In the genomic region with DNA sequence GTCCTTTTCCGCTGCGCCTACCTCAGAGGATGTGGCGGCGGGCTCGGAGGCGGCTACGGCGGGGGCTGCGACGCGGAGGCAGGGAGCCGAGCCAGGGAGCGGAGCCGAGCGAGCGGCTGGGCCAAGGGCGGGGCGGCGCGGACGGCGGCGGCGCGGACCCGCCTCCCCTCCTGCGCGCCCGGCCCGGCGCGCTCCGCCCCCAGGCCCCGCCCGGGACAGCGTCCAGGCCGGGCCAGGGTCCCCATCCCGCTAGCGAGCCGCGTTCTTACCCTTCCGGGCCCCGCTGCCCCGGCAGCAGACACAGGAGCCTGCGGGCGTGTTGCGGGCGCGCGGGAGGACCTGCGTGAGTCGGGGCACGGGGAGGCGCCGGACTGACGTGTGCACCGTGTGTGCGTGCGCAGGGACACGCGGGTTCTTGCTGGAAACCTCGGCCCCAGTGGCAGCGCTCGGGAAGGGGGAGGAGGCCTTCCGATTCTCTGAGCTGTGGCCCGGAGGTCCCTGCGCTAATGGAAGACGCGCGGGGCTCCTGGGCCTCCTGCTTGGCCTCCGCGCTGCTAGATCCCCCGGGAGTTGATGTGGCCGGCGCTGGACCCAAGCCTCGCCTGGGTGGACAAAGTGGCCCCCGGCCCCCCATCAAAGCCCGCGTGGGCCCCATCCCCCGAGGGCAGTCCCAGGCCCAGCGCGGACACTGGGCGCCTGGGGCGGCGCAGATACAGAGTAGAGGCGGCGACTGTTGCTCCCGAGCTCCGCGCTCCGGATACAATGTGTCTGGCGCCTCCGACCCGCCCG, we compare ENCODE assay signal across 1 cellular context.
TF ChIP-seq lines count a peak whose summit lies in the region.

A gene with protein sequence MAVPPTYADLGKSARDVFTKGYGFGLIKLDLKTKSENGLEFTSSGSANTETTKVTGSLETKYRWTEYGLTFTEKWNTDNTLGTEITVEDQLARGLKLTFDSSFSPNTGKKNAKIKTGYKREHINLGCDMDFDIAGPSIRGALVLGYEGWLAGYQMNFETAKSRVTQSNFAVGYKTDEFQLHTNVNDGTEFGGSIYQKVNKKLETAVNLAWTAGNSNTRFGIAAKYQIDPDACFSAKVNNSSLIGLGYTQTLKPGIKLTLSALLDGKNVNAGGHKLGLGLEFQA (minus strand): TSS at position 350 of the 789 bp plus-strand sequence. CDS start 11,963 bp downstream, outside the sequence.

TF ChIP-seq in HepG2, 621 proteins besides CTCF, POLR2A, EP300 and RAD21 (continued from another document and continues in another):
- TF ChIP-seq SP2 (CRISPR knock-in tag; IDR thresholded peaks at IDR 0.05) (peak; percentile 35; the same call in 1 of the 2 replicates), SSRP1 (CRISPR knock-in tag; IDR thresholded peaks at IDR 0.05) (no peak), ZNF570 (CRISPR knock-in tag; IDR thresholded peaks at IDR 0.05; ENCODE audit: borderline replicate concordance) (no peak), FOSL2 (CRISPR knock-in tag; IDR thresholded peaks at IDR 0.05) (peak; percentile 40), ZNF232 (CRISPR knock-in tag; IDR thresholded peaks at IDR 0.05; ENCODE audit: borderline replicate concordance) (no peak), SOX6 (IDR thresholded peaks at IDR 0.05) (no peak), SOX6 (CRISPR knock-in tag; IDR thresholded peaks at IDR 0.05) (peak; percentile 47), NFKB2 (CRISPR knock-in tag; IDR thresholded peaks at IDR 0.05; ENCODE audit: borderline replicate concordance) (0 out of 2 replicates have a peak, but pooled peaks have one; percentile 54), MAZ (IDR thresholded peaks at IDR 0.05; ENCODE audit: borderline replicate concordance, low read depth, low read length) (peak; percentile 44; the same call in 1 of the 2 replicates), MAZ (CRISPR knock-in tag; IDR thresholded peaks at IDR 0.05; ENCODE audit: low read depth) (0 out of 2 replicates have a peak, but pooled peaks have one; percentile 8), FOXA1 (IDR thresholded peaks at IDR 0.05) (no peak), FOXA1 (CRISPR knock-in tag; IDR thresholded peaks at IDR 0.05) (no peak), ZNF572 (CRISPR knock-in tag; IDR thresholded peaks at IDR 0.05) (no peak), RBFOX2 (IDR thresholded peaks at IDR 0.05; ENCODE audit: low read depth, low read length) (peak; percentile 93), SALL2 (CRISPR knock-in tag; IDR thresholded peaks at IDR 0.05) (peak; percentile 60), ZNF616 (CRISPR knock-in tag; IDR thresholded peaks at IDR 0.05; ENCODE audit: low read depth) (no peak), ZBTB20 (CRISPR knock-in tag; IDR thresholded peaks at IDR 0.05; ENCODE audit: borderline replicate concordance, low read depth) (0 out of 2 replicates have a peak, but pooled peaks have one; percentile 38), PITX1 (CRISPR knock-in tag; IDR thresholded peaks at IDR 0.05) (peak; percentile 58; the same call in 1 of the 2 replicates), MZF1 (CRISPR knock-in tag; IDR thresholded peaks at IDR 0.05; ENCODE audit: borderline replicate concordance) (no peak), KDM5A (IDR thresholded peaks at IDR 0.05; ENCODE audit: borderline replicate concordance, low read length) (no peak)
- TF ChIP-seq, protein P1, sequence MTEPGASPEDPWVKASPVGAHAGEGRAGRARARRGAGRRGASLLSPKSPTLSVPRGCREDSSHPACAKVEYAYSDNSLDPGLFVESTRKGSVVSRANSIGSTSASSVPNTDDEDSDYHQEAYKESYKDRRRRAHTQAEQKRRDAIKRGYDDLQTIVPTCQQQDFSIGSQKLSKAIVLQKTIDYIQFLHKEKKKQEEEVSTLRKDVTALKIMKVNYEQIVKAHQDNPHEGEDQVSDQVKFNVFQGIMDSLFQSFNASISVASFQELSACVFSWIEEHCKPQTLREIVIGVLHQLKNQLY (CRISPR knock-in tag; IDR thresholded peaks at IDR 0.05): no peak
- TF ChIP-seq, protein P2, sequence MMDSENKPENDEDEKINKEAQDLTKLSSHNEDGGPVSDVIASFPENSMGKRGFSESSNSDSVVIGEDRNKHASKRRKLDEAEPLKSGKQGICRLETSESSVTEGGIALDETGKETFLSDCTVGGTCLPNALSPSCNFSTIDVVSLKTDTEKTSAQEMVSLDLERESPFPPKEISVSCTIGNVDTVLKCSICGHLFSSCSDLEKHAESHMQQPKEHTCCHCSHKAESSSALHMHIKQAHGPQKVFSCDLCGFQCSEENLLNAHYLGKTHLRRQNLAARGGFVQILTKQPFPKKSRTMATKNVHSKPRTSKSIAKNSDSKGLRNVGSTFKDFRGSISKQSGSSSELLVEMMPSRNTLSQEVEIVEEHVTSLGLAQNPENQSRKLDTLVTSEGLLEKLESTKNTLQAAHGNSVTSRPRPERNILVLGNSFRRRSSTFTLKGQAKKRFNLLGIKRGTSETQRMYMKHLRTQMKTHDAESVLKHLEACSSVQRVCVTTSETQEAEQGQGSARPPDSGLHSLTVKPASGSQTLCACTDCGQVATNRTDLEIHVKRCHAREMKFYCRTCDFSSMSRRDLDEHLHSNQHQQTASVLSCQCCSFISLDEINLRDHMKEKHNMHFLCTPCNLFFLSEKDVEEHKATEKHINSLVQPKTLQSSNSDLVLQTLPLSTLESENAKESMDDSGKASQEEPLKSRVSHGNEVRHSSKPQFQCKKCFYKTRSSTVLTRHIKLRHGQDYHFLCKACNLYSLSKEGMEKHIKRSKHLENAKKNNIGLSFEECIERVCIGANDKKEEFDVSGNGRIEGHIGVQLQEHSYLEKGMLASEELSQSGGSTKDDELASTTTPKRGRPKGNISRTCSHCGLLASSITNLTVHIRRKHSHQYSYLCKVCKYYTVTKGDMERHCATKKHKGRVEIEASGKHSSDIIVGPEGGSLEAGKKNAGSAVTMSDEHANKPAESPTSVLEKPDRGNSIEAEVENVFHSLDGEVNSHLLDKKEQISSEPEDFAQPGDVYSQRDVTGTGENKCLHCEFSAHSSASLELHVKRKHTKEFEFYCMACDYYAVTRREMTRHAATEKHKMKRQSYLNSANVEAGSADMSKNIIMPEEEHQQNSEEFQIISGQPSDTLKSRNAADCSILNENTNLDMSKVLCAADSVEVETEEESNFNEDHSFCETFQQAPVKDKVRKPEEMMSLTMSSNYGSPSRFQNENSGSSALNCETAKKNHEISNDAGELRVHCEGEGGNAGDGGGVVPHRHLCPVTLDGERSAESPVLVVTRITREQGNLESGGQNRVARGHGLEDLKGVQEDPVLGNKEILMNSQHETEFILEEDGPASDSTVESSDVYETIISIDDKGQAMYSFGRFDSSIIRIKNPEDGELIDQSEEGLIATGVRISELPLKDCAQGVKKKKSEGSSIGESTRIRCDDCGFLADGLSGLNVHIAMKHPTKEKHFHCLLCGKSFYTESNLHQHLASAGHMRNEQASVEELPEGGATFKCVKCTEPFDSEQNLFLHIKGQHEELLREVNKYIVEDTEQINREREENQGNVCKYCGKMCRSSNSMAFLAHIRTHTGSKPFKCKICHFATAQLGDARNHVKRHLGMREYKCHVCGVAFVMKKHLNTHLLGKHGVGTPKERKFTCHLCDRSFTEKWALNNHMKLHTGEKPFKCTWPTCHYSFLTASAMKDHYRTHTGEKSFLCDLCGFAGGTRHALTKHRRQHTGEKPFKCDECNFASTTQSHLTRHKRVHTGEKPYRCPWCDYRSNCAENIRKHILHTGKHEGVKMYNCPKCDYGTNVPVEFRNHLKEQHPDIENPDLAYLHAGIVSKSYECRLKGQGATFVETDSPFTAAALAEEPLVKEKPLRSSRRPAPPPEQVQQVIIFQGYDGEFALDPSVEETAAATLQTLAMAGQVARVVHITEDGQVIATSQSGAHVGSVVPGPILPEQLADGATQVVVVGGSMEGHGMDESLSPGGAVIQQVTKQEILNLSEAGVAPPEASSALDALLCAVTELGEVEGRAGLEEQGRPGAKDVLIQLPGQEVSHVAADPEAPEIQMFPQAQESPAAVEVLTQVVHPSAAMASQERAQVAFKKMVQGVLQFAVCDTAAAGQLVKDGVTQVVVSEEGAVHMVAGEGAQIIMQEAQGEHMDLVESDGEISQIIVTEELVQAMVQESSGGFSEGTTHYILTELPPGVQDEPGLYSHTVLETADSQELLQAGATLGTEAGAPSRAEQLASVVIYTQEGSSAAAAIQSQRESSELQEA (CRISPR knock-in tag; IDR thresholded peaks at IDR 0.05; ENCODE audit: not compliant biosample characterization): no peak
- TF ChIP-seq, protein P3, sequence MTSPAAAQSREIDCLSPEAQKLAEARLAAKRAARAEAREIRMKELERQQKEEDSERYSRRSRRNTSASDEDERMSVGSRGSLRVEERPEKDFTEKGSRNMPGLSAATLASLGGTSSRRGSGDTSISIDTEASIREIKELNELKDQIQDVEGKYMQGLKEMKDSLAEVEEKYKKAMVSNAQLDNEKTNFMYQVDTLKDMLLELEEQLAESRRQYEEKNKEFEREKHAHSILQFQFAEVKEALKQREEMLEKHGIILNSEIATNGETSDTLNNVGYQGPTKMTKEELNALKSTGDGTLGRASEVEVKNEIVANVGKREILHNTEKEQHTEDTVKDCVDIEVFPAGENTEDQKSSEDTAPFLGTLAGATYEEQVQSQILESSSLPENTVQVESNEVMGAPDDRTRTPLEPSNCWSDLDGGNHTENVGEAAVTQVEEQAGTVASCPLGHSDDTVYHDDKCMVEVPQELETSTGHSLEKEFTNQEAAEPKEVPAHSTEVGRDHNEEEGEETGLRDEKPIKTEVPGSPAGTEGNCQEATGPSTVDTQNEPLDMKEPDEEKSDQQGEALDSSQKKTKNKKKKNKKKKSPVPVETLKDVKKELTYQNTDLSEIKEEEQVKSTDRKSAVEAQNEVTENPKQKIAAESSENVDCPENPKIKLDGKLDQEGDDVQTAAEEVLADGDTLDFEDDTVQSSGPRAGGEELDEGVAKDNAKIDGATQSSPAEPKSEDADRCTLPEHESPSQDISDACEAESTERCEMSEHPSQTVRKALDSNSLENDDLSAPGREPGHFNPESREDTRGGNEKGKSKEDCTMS (CRISPR knock-in tag; conservative IDR thresholded peaks at IDR 0.05): no peak
- TF ChIP-seq, protein P4, sequence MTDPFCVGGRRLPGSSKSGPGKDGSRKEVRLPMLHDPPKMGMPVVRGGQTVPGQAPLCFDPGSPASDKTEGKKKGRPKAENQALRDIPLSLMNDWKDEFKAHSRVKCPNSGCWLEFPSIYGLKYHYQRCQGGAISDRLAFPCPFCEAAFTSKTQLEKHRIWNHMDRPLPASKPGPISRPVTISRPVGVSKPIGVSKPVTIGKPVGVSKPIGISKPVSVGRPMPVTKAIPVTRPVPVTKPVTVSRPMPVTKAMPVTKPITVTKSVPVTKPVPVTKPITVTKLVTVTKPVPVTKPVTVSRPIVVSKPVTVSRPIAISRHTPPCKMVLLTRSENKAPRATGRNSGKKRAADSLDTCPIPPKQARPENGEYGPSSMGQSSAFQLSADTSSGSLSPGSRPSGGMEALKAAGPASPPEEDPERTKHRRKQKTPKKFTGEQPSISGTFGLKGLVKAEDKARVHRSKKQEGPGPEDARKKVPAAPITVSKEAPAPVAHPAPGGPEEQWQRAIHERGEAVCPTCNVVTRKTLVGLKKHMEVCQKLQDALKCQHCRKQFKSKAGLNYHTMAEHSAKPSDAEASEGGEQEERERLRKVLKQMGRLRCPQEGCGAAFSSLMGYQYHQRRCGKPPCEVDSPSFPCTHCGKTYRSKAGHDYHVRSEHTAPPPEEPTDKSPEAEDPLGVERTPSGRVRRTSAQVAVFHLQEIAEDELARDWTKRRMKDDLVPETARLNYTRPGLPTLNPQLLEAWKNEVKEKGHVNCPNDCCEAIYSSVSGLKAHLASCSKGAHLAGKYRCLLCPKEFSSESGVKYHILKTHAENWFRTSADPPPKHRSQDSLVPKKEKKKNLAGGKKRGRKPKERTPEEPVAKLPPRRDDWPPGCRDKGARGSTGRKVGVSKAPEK (CRISPR knock-in tag; IDR thresholded peaks at IDR 0.05; ENCODE audit: borderline replicate concordance): peak; percentile 76; the same call in 1 of the 2 replicates
- TF ChIP-seq, protein P5, sequence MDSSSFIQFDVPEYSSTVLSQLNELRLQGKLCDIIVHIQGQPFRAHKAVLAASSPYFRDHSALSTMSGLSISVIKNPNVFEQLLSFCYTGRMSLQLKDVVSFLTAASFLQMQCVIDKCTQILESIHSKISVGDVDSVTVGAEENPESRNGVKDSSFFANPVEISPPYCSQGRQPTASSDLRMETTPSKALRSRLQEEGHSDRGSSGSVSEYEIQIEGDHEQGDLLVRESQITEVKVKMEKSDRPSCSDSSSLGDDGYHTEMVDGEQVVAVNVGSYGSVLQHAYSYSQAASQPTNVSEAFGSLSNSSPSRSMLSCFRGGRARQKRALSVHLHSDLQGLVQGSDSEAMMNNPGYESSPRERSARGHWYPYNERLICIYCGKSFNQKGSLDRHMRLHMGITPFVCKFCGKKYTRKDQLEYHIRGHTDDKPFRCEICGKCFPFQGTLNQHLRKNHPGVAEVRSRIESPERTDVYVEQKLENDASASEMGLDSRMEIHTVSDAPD (CRISPR knock-in tag; IDR thresholded peaks at IDR 0.05): no peak; the same call in 1 of the 2 replicates
- TF ChIP-seq, protein P6, sequence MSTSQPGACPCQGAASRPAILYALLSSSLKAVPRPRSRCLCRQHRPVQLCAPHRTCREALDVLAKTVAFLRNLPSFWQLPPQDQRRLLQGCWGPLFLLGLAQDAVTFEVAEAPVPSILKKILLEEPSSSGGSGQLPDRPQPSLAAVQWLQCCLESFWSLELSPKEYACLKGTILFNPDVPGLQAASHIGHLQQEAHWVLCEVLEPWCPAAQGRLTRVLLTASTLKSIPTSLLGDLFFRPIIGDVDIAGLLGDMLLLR (CRISPR knock-in tag; IDR thresholded peaks at IDR 0.05): peak; percentile 90
- TF ChIP-seq, protein P7, sequence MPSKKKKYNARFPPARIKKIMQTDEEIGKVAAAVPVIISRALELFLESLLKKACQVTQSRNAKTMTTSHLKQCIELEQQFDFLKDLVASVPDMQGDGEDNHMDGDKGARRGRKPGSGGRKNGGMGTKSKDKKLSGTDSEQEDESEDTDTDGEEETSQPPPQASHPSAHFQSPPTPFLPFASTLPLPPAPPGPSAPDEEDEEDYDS (CRISPR knock-in tag; IDR thresholded peaks at IDR 0.05): peak; percentile 60; the same call in 1 of the 2 replicates
- TF ChIP-seq, protein P8, sequence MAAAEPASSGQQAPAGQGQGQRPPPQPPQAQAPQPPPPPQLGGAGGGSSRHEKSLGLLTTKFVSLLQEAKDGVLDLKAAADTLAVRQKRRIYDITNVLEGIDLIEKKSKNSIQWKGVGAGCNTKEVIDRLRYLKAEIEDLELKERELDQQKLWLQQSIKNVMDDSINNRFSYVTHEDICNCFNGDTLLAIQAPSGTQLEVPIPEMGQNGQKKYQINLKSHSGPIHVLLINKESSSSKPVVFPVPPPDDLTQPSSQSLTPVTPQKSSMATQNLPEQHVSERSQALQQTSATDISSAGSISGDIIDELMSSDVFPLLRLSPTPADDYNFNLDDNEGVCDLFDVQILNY (CRISPR knock-in tag; conservative IDR thresholded peaks at IDR 0.05): peak; percentile 43; the same call in 1 of the 2 replicates
- TF ChIP-seq, protein P9, sequence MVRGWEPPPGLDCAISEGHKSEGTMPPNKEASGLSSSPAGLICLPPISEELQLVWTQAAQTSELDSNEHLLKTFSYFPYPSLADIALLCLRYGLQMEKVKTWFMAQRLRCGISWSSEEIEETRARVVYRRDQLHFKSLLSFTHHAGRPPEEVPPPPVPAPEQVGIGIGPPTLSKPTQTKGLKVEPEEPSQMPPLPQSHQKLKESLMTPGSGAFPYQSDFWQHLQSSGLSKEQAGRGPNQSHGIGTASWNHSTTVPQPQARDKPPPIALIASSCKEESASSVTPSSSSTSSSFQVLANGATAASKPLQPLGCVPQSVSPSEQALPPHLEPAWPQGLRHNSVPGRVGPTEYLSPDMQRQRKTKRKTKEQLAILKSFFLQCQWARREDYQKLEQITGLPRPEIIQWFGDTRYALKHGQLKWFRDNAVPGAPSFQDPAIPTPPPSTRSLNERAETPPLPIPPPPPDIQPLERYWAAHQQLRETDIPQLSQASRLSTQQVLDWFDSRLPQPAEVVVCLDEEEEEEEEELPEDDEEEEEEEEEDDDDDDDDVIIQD (CRISPR knock-in tag; IDR thresholded peaks at IDR 0.05; ENCODE audit: low read depth): no peak
- TF ChIP-seq, protein P10, sequence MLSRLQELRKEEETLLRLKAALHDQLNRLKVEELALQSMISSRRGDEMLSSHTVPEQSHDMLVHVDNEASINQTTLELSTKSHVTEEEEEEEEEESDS (CRISPR knock-in tag; IDR thresholded peaks at IDR 0.05; ENCODE audit: borderline replicate concordance): 0 out of 2 replicates have a peak, but pooled peaks have one; percentile 50
